Comparison of ENCODE assay signal across 8 cellular contexts in genomic region chrX:18886344-18887161, GRCh38.
DNase-seq lines count a peak whose midpoint lies in the region; ATAC-seq and TF ChIP-seq lines count a peak whose summit lies in the region.

No MANE protein-coding gene starts in this region.

- peak overlapping the region; percentile 80 to 85 for H3K27ac ChIP-seq in esophagus (ENCODE audit: low read depth in 2 of 2, low read length in 1 of 2)
- H3K27ac ChIP-seq in muscle layer of duodenum (ENCODE audit: low read length), result peak overlapping the region; percentile 54
- H3K27ac ChIP-seq in substantia nigra (ENCODE audit: low read depth, low read length, poor library complexity, severe bottlenecking), result peak overlapping the region; percentile 49

- H3K4me3 ChIP-seq in AG10803 (ENCODE audit: low read length) (peak overlapping the region; percentile 45), esophagus (ENCODE audit: low read depth in 1 of 2, low read length in 2 of 2) (peak overlapping the region; percentile 36 to 52), muscle layer of duodenum (ENCODE audit: low read depth in 1 of 2, low read length in 2 of 2) (peak overlapping the region; percentile 41 to 59)

- ATAC-seq in GM18858 (IDR thresholded peaks at IDR 0.05; ENCODE audit: unreplicated experiment) (peak; percentile 57), HG03039 (IDR thresholded peaks at IDR 0.05; ENCODE audit: unreplicated experiment) (peak; percentile 69)

- peak; percentile 41 for DNase-seq in AG10803 (ENCODE audit: low read depth)
- DNase-seq in NCI-H524 treated with DMSO at 0.1 percent for 48 hours (lab: John Stamatoyannopoulos, UW), result peak; percentile 36
- DNase-seq in activated CD8-positive, alpha-beta memory T cell treated with anti-CD3 and anti-CD28 coated beads, Interleukin-2, amount 50 U/mL, for 4 hours, result peak; percentile 42
- DNase-seq in substantia nigra (lab: John Stamatoyannopoulos, UW), result peak in 44 of 49 donors; percentile 2 to 73 (median 30)

- WGBS in esophagus, 2 donors, result 2 to 27% methylated on average over 25 to 26 of the region's 26 CpGs

- TF ChIP-seq CTCF in AG10803 (conservative IDR thresholded peaks at IDR 0.05; ENCODE audit: low read length), result peak; percentile 55

- peaks cover 2 to 14% of the 10 kb centered on the region in 2 donors for H3K4me1 ChIP-seq in esophagus (ENCODE audit: control insufficient read depth in 2 of 2, insufficient read depth in 2 of 2, low read length in 1 of 2)
- peaks cover 0 to 10% of the 10 kb centered on the region in 2 donors for H3K4me1 ChIP-seq in muscle layer of duodenum (ENCODE audit: control insufficient read depth in 1 of 2, insufficient read depth in 2 of 2, low read length in 2 of 2)

- H3K9me3 ChIP-seq in esophagus (ENCODE audit: control insufficient read depth in 2 of 2, insufficient read depth in 1 of 2, low read depth in 1 of 2, low read length in 1 of 2) (no peaks in the 10 kb centered on the region), muscle layer of duodenum (ENCODE audit: control insufficient read depth in 1 of 2, low read length in 2 of 2) (no peaks in the 10 kb centered on the region)

- H3K36me3 ChIP-seq in esophagus (ENCODE audit: control insufficient read depth in 2 of 2, insufficient read depth in 2 of 2, low read length in 1 of 2), result no peaks in the 10 kb centered on the region
- no peaks in the 10 kb centered on the region for H3K36me3 ChIP-seq in muscle layer of duodenum (ENCODE audit: control insufficient read depth in 1 of 2, insufficient read depth in 2 of 2, low read length in 2 of 2)

- H3K27me3 ChIP-seq in esophagus (ENCODE audit: control insufficient read depth in 1 of 2, insufficient read depth in 2 of 2, low read length in 2 of 2) (no peaks in the 10 kb centered on the region), muscle layer of duodenum (ENCODE audit: low read depth, low read length) (no peaks in the 10 kb centered on the region)

Comparison
In these comparisons a context has a peak if more than half of its experiments do, and no peak if none do; other contexts are left out.
1. Peak in every context shown above with its lines: DNase-seq, ATAC-seq, H3K4me3 ChIP-seq and H3K27ac ChIP-seq.